Comparison of ENCODE assay signal across 1 cellular context in genomic region chr11:110366234-110366633, GRCh38.
TF ChIP-seq lines count a peak whose summit lies in the region.

No MANE protein-coding gene starts in this region.

TF ChIP-seq in WTC11, 78 proteins besides CTCF, POLR2A, EP300 and RAD21 (continued from another document):
- no peak for TF ChIP-seq ZNF281 (CRISPR knock-in tag; IDR thresholded peaks at IDR 0.05)
- no peak for TF ChIP-seq ZNF219 (CRISPR knock-in tag; IDR thresholded peaks at IDR 0.05; ENCODE audit: borderline replicate concordance)
- TF ChIP-seq, protein P1, sequence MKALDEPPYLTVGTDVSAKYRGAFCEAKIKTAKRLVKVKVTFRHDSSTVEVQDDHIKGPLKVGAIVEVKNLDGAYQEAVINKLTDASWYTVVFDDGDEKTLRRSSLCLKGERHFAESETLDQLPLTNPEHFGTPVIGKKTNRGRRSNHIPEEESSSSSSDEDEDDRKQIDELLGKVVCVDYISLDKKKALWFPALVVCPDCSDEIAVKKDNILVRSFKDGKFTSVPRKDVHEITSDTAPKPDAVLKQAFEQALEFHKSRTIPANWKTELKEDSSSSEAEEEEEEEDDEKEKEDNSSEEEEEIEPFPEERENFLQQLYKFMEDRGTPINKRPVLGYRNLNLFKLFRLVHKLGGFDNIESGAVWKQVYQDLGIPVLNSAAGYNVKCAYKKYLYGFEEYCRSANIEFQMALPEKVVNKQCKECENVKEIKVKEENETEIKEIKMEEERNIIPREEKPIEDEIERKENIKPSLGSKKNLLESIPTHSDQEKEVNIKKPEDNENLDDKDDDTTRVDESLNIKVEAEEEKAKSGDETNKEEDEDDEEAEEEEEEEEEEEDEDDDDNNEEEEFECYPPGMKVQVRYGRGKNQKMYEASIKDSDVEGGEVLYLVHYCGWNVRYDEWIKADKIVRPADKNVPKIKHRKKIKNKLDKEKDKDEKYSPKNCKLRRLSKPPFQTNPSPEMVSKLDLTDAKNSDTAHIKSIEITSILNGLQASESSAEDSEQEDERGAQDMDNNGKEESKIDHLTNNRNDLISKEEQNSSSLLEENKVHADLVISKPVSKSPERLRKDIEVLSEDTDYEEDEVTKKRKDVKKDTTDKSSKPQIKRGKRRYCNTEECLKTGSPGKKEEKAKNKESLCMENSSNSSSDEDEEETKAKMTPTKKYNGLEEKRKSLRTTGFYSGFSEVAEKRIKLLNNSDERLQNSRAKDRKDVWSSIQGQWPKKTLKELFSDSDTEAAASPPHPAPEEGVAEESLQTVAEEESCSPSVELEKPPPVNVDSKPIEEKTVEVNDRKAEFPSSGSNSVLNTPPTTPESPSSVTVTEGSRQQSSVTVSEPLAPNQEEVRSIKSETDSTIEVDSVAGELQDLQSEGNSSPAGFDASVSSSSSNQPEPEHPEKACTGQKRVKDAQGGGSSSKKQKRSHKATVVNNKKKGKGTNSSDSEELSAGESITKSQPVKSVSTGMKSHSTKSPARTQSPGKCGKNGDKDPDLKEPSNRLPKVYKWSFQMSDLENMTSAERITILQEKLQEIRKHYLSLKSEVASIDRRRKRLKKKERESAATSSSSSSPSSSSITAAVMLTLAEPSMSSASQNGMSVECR (CRISPR knock-in tag; IDR thresholded peaks at IDR 0.05; ENCODE audit: borderline replicate concordance), result no peak
- no peak for TF ChIP-seq ELF4 (CRISPR knock-in tag; IDR thresholded peaks at IDR 0.05; ENCODE audit: low read depth)
- TF ChIP-seq NR2C2 (CRISPR knock-in tag; IDR thresholded peaks at IDR 0.05), result no peak
- TF ChIP-seq JUN (CRISPR knock-in tag; IDR thresholded peaks at IDR 0.05), result no peak
- TF ChIP-seq, protein P2, sequence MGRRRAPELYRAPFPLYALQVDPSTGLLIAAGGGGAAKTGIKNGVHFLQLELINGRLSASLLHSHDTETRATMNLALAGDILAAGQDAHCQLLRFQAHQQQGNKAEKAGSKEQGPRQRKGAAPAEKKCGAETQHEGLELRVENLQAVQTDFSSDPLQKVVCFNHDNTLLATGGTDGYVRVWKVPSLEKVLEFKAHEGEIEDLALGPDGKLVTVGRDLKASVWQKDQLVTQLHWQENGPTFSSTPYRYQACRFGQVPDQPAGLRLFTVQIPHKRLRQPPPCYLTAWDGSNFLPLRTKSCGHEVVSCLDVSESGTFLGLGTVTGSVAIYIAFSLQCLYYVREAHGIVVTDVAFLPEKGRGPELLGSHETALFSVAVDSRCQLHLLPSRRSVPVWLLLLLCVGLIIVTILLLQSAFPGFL (CRISPR knock-in tag; IDR thresholded peaks at IDR 0.05; ENCODE audit: borderline replicate concordance), result no peak
